ENCODE assay signal across 16 cellular contexts in genomic region chr2:97719362-97720155, GRCh38. TPM values are rescaled to one million over a fixed set of nuclear protein-coding genes. Genes with fewer than 3 reads are reported as not detected.
DNase-seq lines count a peak whose midpoint lies in the region; ATAC-seq and TF ChIP-seq lines count a peak whose summit lies in the region.
"Had no signal": no experiment of that assay in that cellular context is flagged by ENCODE, and none has a peak within 500 bp of the region (broad histone marks: within the 10 kb centered on the region; RNA-seq: fewer than 3 reads in every experiment).

No MANE protein-coding gene starts in this region.

- peaks cover 33% of the 10 kb centered on the region for H3K36me3 ChIP-seq in BLaER1
- peaks cover 81% of the 10 kb centered on the region for H3K36me3 ChIP-seq in DND-41 (ENCODE audit: insufficient read depth, low read length)
- H3K36me3 ChIP-seq in naive thymus-derived CD4-positive, alpha-beta T cell (ENCODE audit: control insufficient read depth in 2 of 3, insufficient read depth in 3 of 3, low read length in 3 of 3): peaks cover 9 to 51% (median 11%) of the 10 kb centered on the region in 3 experiments

- peak overlapping the region; percentile 91 for H3K27ac Mint-ChIP-seq in activated T-helper 2 cell treated with anti-CD3 and anti-CD28 coated beads, Interferon-gamma antibody, Interleukin-2, Interleukin-4, amounts not matched to agents 10 μg/mL and 5 μg/mL and 100 μg/mL, durations not matched to agents 14 hours and 24 hours and 36 hours
- H3K27ac Mint-ChIP-seq in naive thymus-derived CD4-positive, alpha-beta T cell: peak overlapping the region; percentile 89 to 100 (median 97)

- H2AFZ ChIP-seq in DND-41 (ENCODE audit: low read depth, low read length): no peak overlapping the region
- H2AFZ ChIP-seq: PC-9 had no signal

- H4K20me1 ChIP-seq in BLaER1 (no peaks in the 10 kb centered on the region), DND-41 (ENCODE audit: insufficient read depth, low read length) (peaks cover 40% of the 10 kb centered on the region)

- H3K4me3 ChIP-seq in BLaER1 (peak overlapping the region; percentile 61), DND-41 (ENCODE audit: low read depth in 1 of 2, low read length in 2 of 2) (peak overlapping the region in 1 of 2 experiments; percentile 48; a peak in 2 of 4 replicates)
- peak overlapping the region; percentile 68 for H3K4me3 ChIP-seq in naive thymus-derived CD4-positive, alpha-beta T cell (ENCODE audit: low read length)
- H3K4me3 ChIP-seq: PC-9, smooth muscle cell had no signal

- H3K4me2 ChIP-seq in BLaER1 (peak overlapping the region; percentile 98), DND-41 (ENCODE audit: insufficient read depth, low read length) (peak overlapping the region; percentile 84)
- H3K4me2 ChIP-seq: PC-9, smooth muscle cell had no signal

- CTCF ChIA-PET in naive thymus-derived CD4-positive, alpha-beta T cell (lab: Charles Lee): interaction anchor here (1.0 to 2.1 kb wide), 2 partner anchors 10 to 20 kb away, joined by 4 to 16 read pairs; no protein-coding TSS in a partner anchor

- H3K79me2 ChIP-seq in DND-41 (ENCODE audit: insufficient read depth, low read length): peaks cover 98% of the 10 kb centered on the region

- H3K4me1 ChIP-seq in BLaER1: peaks cover 100% of the 10 kb centered on the region
- H3K4me1 ChIP-seq in DND-41 (ENCODE audit: insufficient read depth, low read length): peaks cover 55% of the 10 kb centered on the region
- peaks cover 72 to 80% of the 10 kb centered on the region in 2 donors for H3K4me1 ChIP-seq in naive thymus-derived CD4-positive, alpha-beta T cell (ENCODE audit: control insufficient read depth in 2 of 2, insufficient read depth in 2 of 2, low read length in 2 of 2)

- intact Hi-C loops in activated T-helper 2 cell treated with anti-CD3 and anti-CD28 coated beads, Interferon-gamma antibody, Interleukin-2, Interleukin-4, amounts not matched to agents 10 μg/mL and 5 μg/mL and 100 μg/mL, durations not matched to agents 14 hours and 24 hours and 36 hours (cut with micrococcal nuclease): loop anchor here (10.0 kb wide), 1 partner anchor 735 kb away; no protein-coding TSS in a partner anchor
- intact Hi-C loops in naive thymus-derived CD4-positive, alpha-beta T cell (cut with micrococcal nuclease): loop anchor here (2.0 to 10.0 kb wide), 3 partner anchors 745 to 1617 kb away; partner anchors contain the start of genes EIF5B (in 1 of the 2) and TXNDC9 (in 1 of the 2)

- DNase-seq in DND-41 (no peak), activated gamma-delta T cell (lab: John Stamatoyannopoulos, UW) (no peak), amygdala (lab: John Stamatoyannopoulos, UW) (no peak)
- no peak for DNase-seq in activated T-helper 2 cell treated with anti-CD3 and anti-CD28 coated beads, Interferon-gamma antibody, Interleukin-2, Interleukin-4, amounts not matched to agents 10 μg/mL and 5 μg/mL and 100 μg/mL, durations not matched to agents 14 hours and 24 hours and 36 hours (ENCODE audit: low spot score)
- no peak for DNase-seq in naive thymus-derived CD4-positive, alpha-beta T cell
- DNase-seq: activated gamma-delta T cell treated with Interleukin-2 at 50 U/mL for 16 hours; central memory CD4-positive, alpha-beta T cell; mesenchymal stem cell; NCI-H1436; PC-9; substantia nigra had no signal

- no peak for TF ChIP-seq CTCF in DND-41 (IDR thresholded peaks at IDR 0.05; ENCODE audit: borderline replicate concordance, extremely low read depth, low read length, poor library complexity, severe bottlenecking)

- H3K27ac ChIP-seq in BLaER1 (peak overlapping the region; percentile 99), DND-41 (ENCODE audit: low read length) (peak overlapping the region; percentile 98)
- H3K27ac ChIP-seq in naive thymus-derived CD4-positive, alpha-beta T cell (ENCODE audit: low read depth, low read length): peak overlapping the region; percentile 95
- H3K27ac ChIP-seq: PC-9 had no signal

- H3K27me3 ChIP-seq in BLaER1: no peaks in the 10 kb centered on the region
- no peaks in the 10 kb centered on the region for H3K27me3 ChIP-seq in DND-41 (ENCODE audit: insufficient read depth, low read length, poor library complexity)
- no peaks in the 10 kb centered on the region for H3K27me3 ChIP-seq in naive thymus-derived CD4-positive, alpha-beta T cell (ENCODE audit: control insufficient read depth in 2 of 2, insufficient read depth in 2 of 2, low read length in 2 of 2)

- POLR2A ChIA-PET in naive thymus-derived CD4-positive, alpha-beta T cell (lab: Charles Lee): interaction anchor here (0.6 to 2.9 kb wide), 10 partner anchors 8 to 1718 kb away, joined by 3 to 18 read pairs (median 6); partner anchors contain the start of gene COX5B

- ATAC-seq in DND-41 (ENCODE audit: insufficient read depth, low read depth) (no peak), HG03045 (IDR thresholded peaks at IDR 0.05; ENCODE audit: unreplicated experiment) (no peak)
- no peak for ATAC-seq in naive thymus-derived CD4-positive, alpha-beta T cell

- peaks cover 85% of the 10 kb centered on the region for H3K36me3 Mint-ChIP-seq in activated T-helper 2 cell treated with anti-CD3 and anti-CD28 coated beads, Interferon-gamma antibody, Interleukin-2, Interleukin-4, amounts not matched to agents 10 μg/mL and 5 μg/mL and 100 μg/mL, durations not matched to agents 14 hours and 24 hours and 36 hours (ENCODE audit: low read depth)
- H3K36me3 Mint-ChIP-seq in naive thymus-derived CD4-positive, alpha-beta T cell: peaks cover 3 to 70% (median 31%) of the 10 kb centered on the region in 5 donors

- peak overlapping the region; percentile 97 for H3K4me3 Mint-ChIP-seq in activated T-helper 2 cell treated with anti-CD3 and anti-CD28 coated beads, Interferon-gamma antibody, Interleukin-2, Interleukin-4, amounts not matched to agents 10 μg/mL and 5 μg/mL and 100 μg/mL, durations not matched to agents 14 hours and 24 hours and 36 hours (ENCODE audit: low read depth)
- H3K4me3 Mint-ChIP-seq in naive thymus-derived CD4-positive, alpha-beta T cell: peak overlapping the region; percentile 86 to 100 (median 94)

- H3K9ac ChIP-seq in BLaER1 (peak overlapping the region; percentile 93), DND-41 (ENCODE audit: low read depth, low read length) (peak overlapping the region; percentile 98)

- no peaks in the 10 kb centered on the region; the same call in 1 of the 2 replicates for H3K9me3 ChIP-seq in BLaER1
- no peaks in the 10 kb centered on the region for H3K9me3 ChIP-seq in DND-41 (ENCODE audit: insufficient read depth, low read length, severe bottlenecking)
- H3K9me3 ChIP-seq in naive thymus-derived CD4-positive, alpha-beta T cell (ENCODE audit: control insufficient read depth in 2 of 3, low read length in 3 of 3): no peaks in the 10 kb centered on the region

- H3K9me3 Mint-ChIP-seq in activated T-helper 2 cell treated with anti-CD3 and anti-CD28 coated beads, Interferon-gamma antibody, Interleukin-2, Interleukin-4, amounts not matched to agents 10 μg/mL and 5 μg/mL and 100 μg/mL, durations not matched to agents 14 hours and 24 hours and 36 hours: no peaks in the 10 kb centered on the region
- no peaks in the 10 kb centered on the region for H3K9me3 Mint-ChIP-seq in naive thymus-derived CD4-positive, alpha-beta T cell

- H3K27me3 Mint-ChIP-seq in activated T-helper 2 cell treated with anti-CD3 and anti-CD28 coated beads, Interferon-gamma antibody, Interleukin-2, Interleukin-4, amounts not matched to agents 10 μg/mL and 5 μg/mL and 100 μg/mL, durations not matched to agents 14 hours and 24 hours and 36 hours (ENCODE audit: low read depth): no peaks in the 10 kb centered on the region
- H3K27me3 Mint-ChIP-seq in naive thymus-derived CD4-positive, alpha-beta T cell: no peaks in the 10 kb centered on the region

- peaks cover 63% of the 10 kb centered on the region for H3K4me1 Mint-ChIP-seq in activated T-helper 2 cell treated with anti-CD3 and anti-CD28 coated beads, Interferon-gamma antibody, Interleukin-2, Interleukin-4, amounts not matched to agents 10 μg/mL and 5 μg/mL and 100 μg/mL, durations not matched to agents 14 hours and 24 hours and 36 hours (ENCODE audit: low read depth)
- peaks cover 60 to 90% (median 76%) of the 10 kb centered on the region in 7 donors for H3K4me1 Mint-ChIP-seq in naive thymus-derived CD4-positive, alpha-beta T cell

RNA-seq across cellular contexts. Expression of gene ZAP70, which starts 6.2 kb away (rescaled TPM):
- 231 and 234 TPM in 2 replicates for total RNA-seq in activated T-helper 2 cell treated with anti-CD3 and anti-CD28 coated beads, Interferon-gamma antibody, Interleukin-2, Interleukin-4, amounts not matched to agents 10 μg/mL and 5 μg/mL and 100 μg/mL, durations not matched to agents 14 hours and 24 hours and 36 hours
- 100 to 1,000 TPM; 354 to 432 (median 382) TPM for total RNA-seq in naive thymus-derived CD4-positive, alpha-beta T cell
- polyA plus RNA-seq in naive thymus-derived CD4-positive, alpha-beta T cell: 100 to 1,000 TPM; 105 to 166 TPM
- total RNA-seq: endothelial cell of umbilical vein, NCI-H460, PC-9 had no signal

RNA-seq across cellular contexts. Expression of gene C2orf92, which starts 50.0 kb away (rescaled TPM):
- total RNA-seq in activated T-helper 2 cell treated with anti-CD3 and anti-CD28 coated beads, Interferon-gamma antibody, Interleukin-2, Interleukin-4, amounts not matched to agents 10 μg/mL and 5 μg/mL and 100 μg/mL, durations not matched to agents 14 hours and 24 hours and 36 hours: 17.2 and 21.8 TPM in 2 replicates
- total RNA-seq in naive thymus-derived CD4-positive, alpha-beta T cell: 10 to 100 TPM; 10.7 to 23.4 (median 21.0) TPM
- polyA plus RNA-seq in naive thymus-derived CD4-positive, alpha-beta T cell: 1 to 10 TPM in 1 of 2 donors, under 1 TPM in 1; 0.66 to 1.1 TPM

RNA-seq across cellular contexts. Expression of gene ACTR1B, which starts 55.7 kb away (rescaled TPM):
- total RNA-seq in activated T-helper 2 cell treated with anti-CD3 and anti-CD28 coated beads, Interferon-gamma antibody, Interleukin-2, Interleukin-4, amounts not matched to agents 10 μg/mL and 5 μg/mL and 100 μg/mL, durations not matched to agents 14 hours and 24 hours and 36 hours: 142 and 147 TPM in 2 replicates
- 10 to 100 TPM; 75.9 to 95.5 (median 89.5) TPM for total RNA-seq in naive thymus-derived CD4-positive, alpha-beta T cell
- 10 to 100 TPM; 13.2 to 14.7 TPM for polyA plus RNA-seq in naive thymus-derived CD4-positive, alpha-beta T cell
